10 cellular contexts compared by ENCODE assay signal in genomic region chr6:33607784-33608161, GRCh38. TPM values are rescaled to one million over a fixed set of nuclear protein-coding genes. Genes with fewer than 3 reads are reported as not detected.
DNase-seq lines count a peak whose midpoint lies in the region; ATAC-seq and TF ChIP-seq lines count a peak whose summit lies in the region.
"Had no signal": no experiment of that assay in that cellular context is flagged by ENCODE, and none has a peak within 500 bp of the region (broad histone marks: within the 10 kb centered on the region; RNA-seq: fewer than 3 reads in every experiment).

No MANE protein-coding gene starts in this region.

- H2BK12ac ChIP-seq in trophoblast cell (ENCODE audit: low read length) = no peak overlapping the region

- H4K12ac ChIP-seq in trophoblast cell (ENCODE audit: low read depth, low read length) = no peak overlapping the region

- H3K4me2 ChIP-seq in KMS-11 (no peak overlapping the region), neural progenitor cell (no peak overlapping the region), trophoblast cell (ENCODE audit: low read length) (no peak overlapping the region)

- H3K27me3 Mint-ChIP-seq in neural progenitor cell (ENCODE audit: insufficient read depth, low read depth) = peaks cover 10% of the 10 kb centered on the region

- H3K18ac ChIP-seq in trophoblast cell (ENCODE audit: low read length) = no peak overlapping the region

- H3K27ac ChIP-seq in KMS-11 (no peak overlapping the region), neural progenitor cell (no peak overlapping the region), trophoblast cell (ENCODE audit: low read depth, low read length) (no peak overlapping the region)

- no peak overlapping the region for H2BK5ac ChIP-seq in trophoblast cell (ENCODE audit: low read depth, low read length, poor library complexity)

- H3K79me2 ChIP-seq in KMS-11 (ENCODE audit: insufficient read depth, low read depth) (no peaks in the 10 kb centered on the region), neural progenitor cell (ENCODE audit: low read depth) (no peaks in the 10 kb centered on the region), trophoblast cell (ENCODE audit: control insufficient read depth, insufficient read depth, low read length, poor library complexity) (no peaks in the 10 kb centered on the region)

- H2BK120ac ChIP-seq in trophoblast cell (ENCODE audit: insufficient read depth, low read length, poor library complexity) = no peak overlapping the region

- peaks cover 6% of the 10 kb centered on the region for H3K79me1 ChIP-seq in trophoblast cell (ENCODE audit: low read length)

- H3K9me3 Mint-ChIP-seq in activated naive CD4-positive, alpha-beta T cell treated with anti-CD3 and anti-CD28 coated beads, Interleukin-2, amount 50 U/mL, for 72 hours = peaks cover 6% of the 10 kb centered on the region in 2 donors
- H3K9me3 Mint-ChIP-seq in neural progenitor cell = no peaks in the 10 kb centered on the region

- H3K36me3 ChIP-seq in KMS-11 (ENCODE audit: insufficient read depth) (no peaks in the 10 kb centered on the region), neural progenitor cell (no peaks in the 10 kb centered on the region), trophoblast cell (ENCODE audit: control insufficient read depth in 1 of 2, insufficient read depth in 2 of 2, low read length in 2 of 2) (no peaks in the 10 kb centered on the region)

- H3K4me3 ChIP-seq in KMS-11 (IDR thresholded peaks at IDR 0.05; ENCODE audit: insufficient read depth, low read depth, low read length) (no peak overlapping the region), neural progenitor cell (no peak overlapping the region), trophoblast cell (ENCODE audit: low read depth, low read length) (no peak overlapping the region)
- H3K4me3 ChIP-seq: skin epidermis had no signal

- no peaks in the 10 kb centered on the region for H3K9me3 ChIP-seq in neural progenitor cell (ENCODE audit: low read depth)
- H3K9me3 ChIP-seq in trophoblast cell (ENCODE audit: insufficient read depth, low read depth, low read length) = peaks cover 2% of the 10 kb centered on the region

- peaks cover 31% of the 10 kb centered on the region for H3F3A ChIP-seq in neural progenitor cell (ENCODE audit: low read depth)

- no peak overlapping the region for H3K14ac ChIP-seq in trophoblast cell (ENCODE audit: low read length)

- H2AFZ ChIP-seq in KMS-11 (ENCODE audit: low read depth) = 0 out of 2 replicates have a peak overlapping the region, but pooled peaks have one; percentile 8
- H2AFZ ChIP-seq in neural progenitor cell (replicated peaks) = no peak overlapping the region
- no peak overlapping the region for H2AFZ ChIP-seq in trophoblast cell (ENCODE audit: insufficient read depth, low read length, poor library complexity)

- no peak overlapping the region for H3K4ac ChIP-seq in trophoblast cell (ENCODE audit: low read depth, low read length)

- no peak overlapping the region for H3K9ac ChIP-seq in KMS-11
- H3K9ac ChIP-seq in neural progenitor cell = no peak overlapping the region
- no peak overlapping the region for H3K9ac ChIP-seq in trophoblast cell (ENCODE audit: low read length)

- DNase-seq in ELR (ENCODE audit: low read depth) (peak; percentile 37), neural progenitor cell (ENCODE audit: low spot score) (no peak), trophoblast cell (no peak), NCI-H510A (lab: John Stamatoyannopoulos, UW) (no peak), NCI-H2196 (lab: John Stamatoyannopoulos, UW; ENCODE audit: unreplicated experiment) (no peak), kidney glomerular epithelial cell (lab: John Stamatoyannopoulos, UW) (no peak)
- peak in 1 of 2 donors; percentile 43 for DNase-seq in activated naive CD4-positive, alpha-beta T cell treated with anti-CD3 and anti-CD28 coated beads, Interleukin-2, amount 50 U/mL, for 72 hours (ENCODE audit: low spot score in 2 of 2)
- DNase-seq: NCI-H1048 had no signal

- H2AK5ac ChIP-seq in trophoblast cell (ENCODE audit: low read length) = no peak overlapping the region

- H3K4me1 Mint-ChIP-seq in neural progenitor cell = peaks cover 52% of the 10 kb centered on the region

- no peak overlapping the region for H4K8ac ChIP-seq in trophoblast cell (ENCODE audit: low read depth, low read length)

- no peaks in the 10 kb centered on the region for H4K20me1 ChIP-seq in KMS-11 (ENCODE audit: insufficient read depth)
- peaks cover 4% of the 10 kb centered on the region for H4K20me1 ChIP-seq in neural progenitor cell (ENCODE audit: low read depth)

- WGBS in trophoblast cell (ENCODE audit: extremely low coverage, insufficient coverage, insufficient read length) = no CpG with 5 or more reads among the region's 5 CpGs

- ATAC-seq in activated naive CD4-positive, alpha-beta T cell treated with anti-CD3 and anti-CD28 coated beads, Interleukin-2, amount 50 U/mL, for 72 hours = peak; percentile 64 to 66

- no peak overlapping the region for H3K23ac ChIP-seq in trophoblast cell (ENCODE audit: low read length)

- no peaks in the 10 kb centered on the region for H3K36me3 Mint-ChIP-seq in activated naive CD4-positive, alpha-beta T cell treated with anti-CD3 and anti-CD28 coated beads, Interleukin-2, amount 50 U/mL, for 72 hours
- no peaks in the 10 kb centered on the region for H3K36me3 Mint-ChIP-seq in neural progenitor cell

- H4K91ac ChIP-seq in trophoblast cell (ENCODE audit: low read depth, low read length) = no peak overlapping the region

- H3K27ac Mint-ChIP-seq in activated naive CD4-positive, alpha-beta T cell treated with anti-CD3 and anti-CD28 coated beads, Interleukin-2, amount 50 U/mL, for 72 hours = no peak overlapping the region
- no peak overlapping the region for H3K27ac Mint-ChIP-seq in neural progenitor cell

- H3K27me3 ChIP-seq in KMS-11 (ENCODE audit: insufficient read depth, low read depth) (no peaks in the 10 kb centered on the region), neural progenitor cell (no peaks in the 10 kb centered on the region), trophoblast cell (ENCODE audit: insufficient read depth, low read length) (no peaks in the 10 kb centered on the region)

- TF ChIP-seq CTCF in KMS-11 (conservative IDR thresholded peaks at IDR 0.05; ENCODE audit: low read depth, low read length) (peak; percentile 52), neural progenitor cell (IDR thresholded peaks at IDR 0.05) (peak; percentile 28)

- no peak overlapping the region for H3K4me3 Mint-ChIP-seq in neural progenitor cell

- peaks cover 7% of the 10 kb centered on the region for H3K4me1 ChIP-seq in KMS-11 (ENCODE audit: low read depth, poor library complexity, severe bottlenecking)
- H3K4me1 ChIP-seq in neural progenitor cell = peaks cover 32% of the 10 kb centered on the region
- peaks cover 24 to 25% of the 10 kb centered on the region in 2 experiments for H3K4me1 ChIP-seq in trophoblast cell (ENCODE audit: control insufficient read depth in 1 of 2, insufficient read depth in 2 of 2, low read length in 2 of 2)

RNA-seq across cellular contexts. Expression of gene ITPR3, which starts 13.3 kb away (rescaled TPM):
- 10 to 100 TPM; 39.2 to 50.8 TPM for total RNA-seq in activated naive CD4-positive, alpha-beta T cell treated with anti-CD3 and anti-CD28 coated beads, Interleukin-2, amount 50 U/mL, for 72 hours
- total RNA-seq in neural progenitor cell (ENCODE audit: low replicate concordance) = 1.5 and 3.4 TPM in 2 replicates
- polyA plus RNA-seq in trophoblast cell (2013) = 4.9 and 5.1 TPM in 2 replicates

RNA-seq across cellular contexts. Expression of gene BAK1, which starts 27.7 kb away (rescaled TPM):
- 10 to 100 TPM; 43.8 to 57.0 TPM for total RNA-seq in activated naive CD4-positive, alpha-beta T cell treated with anti-CD3 and anti-CD28 coated beads, Interleukin-2, amount 50 U/mL, for 72 hours
- 13.9 and 40.0 TPM in 2 replicates for total RNA-seq in neural progenitor cell (ENCODE audit: low replicate concordance)
- 10.7 TPM in 2 replicates for polyA plus RNA-seq in trophoblast cell (2013)
